13 cellular contexts compared by ENCODE assay signal in genomic region chr3:43353923-43354670, GRCh38.
DNase-seq lines count a peak whose midpoint lies in the region; ATAC-seq and TF ChIP-seq lines count a peak whose summit lies in the region.
"Had no signal": no experiment of that assay in that cellular context is flagged by ENCODE, and none has a peak within 500 bp of the region (broad histone marks: within the 10 kb centered on the region; RNA-seq: fewer than 3 reads in every experiment).

No MANE protein-coding gene starts in this region.

- no peak overlapping the region for H3K4me3 ChIP-seq in lower leg skin (ENCODE audit: low read depth, poor library complexity, severe bottlenecking)
- H3K4me3 ChIP-seq: BLaER1 had no signal

- H3K4me3 Mint-ChIP-seq in WTC11 (no peak overlapping the region), immature natural killer cell (no peak overlapping the region)
- H3K4me3 Mint-ChIP-seq: H9 had no signal

- H3K36me3 Mint-ChIP-seq in activated naive CD4-positive, alpha-beta T cell treated with anti-CD3 and anti-CD28 coated beads, Interleukin-2, amount 50 U/mL, for 72 hours = peaks cover 53 to 62% of the 10 kb centered on the region in 2 donors
- H3K36me3 Mint-ChIP-seq in WTC11 = peaks cover 21% of the 10 kb centered on the region; the same call in 1 of the 2 replicates
- H3K36me3 Mint-ChIP-seq in immature natural killer cell = peaks cover 50 to 67% (median 65%) of the 10 kb centered on the region in 3 donors

- peaks cover 54% of the 10 kb centered on the region for H3K27me3 Mint-ChIP-seq in WTC11 (ENCODE audit: low read depth)
- H3K27me3 Mint-ChIP-seq in immature natural killer cell (ENCODE audit: low read depth in 3 of 3) = peaks cover 0 to 13% (median 12%) of the 10 kb centered on the region in 3 donors

- DNase-seq in activated naive CD4-positive, alpha-beta T cell treated with anti-CD3 and anti-CD28 coated beads, Interleukin-2, amount 50 U/mL, for 72 hours (ENCODE audit: low spot score in 2 of 2) = no peak
- no peak for DNase-seq in activated naive CD4-positive, alpha-beta T cell treated with anti-CD3 and anti-CD28 coated beads, Interleukin-2, amount 50 U/mL, for 16 hours
- DNase-seq in WTC11 (ENCODE audit: low spot score) = no peak
- DNase-seq in immature natural killer cell = no peak
- peak; percentile 13 for DNase-seq in renal cortical epithelial cell (ENCODE audit: low read depth)
- no peak for DNase-seq in A172 (ENCODE audit: low spot score)
- DNase-seq in lower leg skin (ENCODE audit: low spot score in 2 of 2) = no peak
- DNase-seq: H9, NCI-H1930, NCI-H446 treated with DMSO at 0.1 percent for 48 hours, NCI-H748 treated with DMSO at 0.1 percent for 48 hours had no signal

- intact Hi-C loops in lower leg skin (cut with DNase I; ENCODE audit: low total_unique reads) = no loop called here

- 91 to 92% methylated on average over 4 of the region's 4 CpGs for WGBS in lower leg skin, 2 donors

- POLR2A ChIA-PET in WTC11 (lab: Charles Lee) = no interaction called here

- TF ChIP-seq CTCF in WTC11 (IDR thresholded peaks at IDR 0.05) (no peak), lower leg skin (IDR thresholded peaks at IDR 0.05) (no peak)

- peaks cover 41 to 55% of the 10 kb centered on the region in 2 donors for H3K9me3 Mint-ChIP-seq in activated naive CD4-positive, alpha-beta T cell treated with anti-CD3 and anti-CD28 coated beads, Interleukin-2, amount 50 U/mL, for 72 hours
- H3K9me3 Mint-ChIP-seq in WTC11 (peaks cover 32% of the 10 kb centered on the region), immature natural killer cell (peaks cover 20 to 55% (median 40%) of the 10 kb centered on the region in 6 donors)

- CTCF ChIA-PET in WTC11 (lab: Charles Lee) = interaction anchor here (1.3 kb wide), 1 partner anchor 149 kb away, joined by 3 read pairs; no protein-coding TSS in a partner anchor

- no peak for ATAC-seq in activated naive CD4-positive, alpha-beta T cell treated with anti-CD3 and anti-CD28 coated beads, Interleukin-2, amount 50 U/mL, for 72 hours
- ATAC-seq in WTC11 = no peak
- ATAC-seq in GM19351 (IDR thresholded peaks at IDR 0.05; ENCODE audit: unreplicated experiment) = no peak

- peak overlapping the region; percentile 13 to 44 for H3K27ac Mint-ChIP-seq in activated naive CD4-positive, alpha-beta T cell treated with anti-CD3 and anti-CD28 coated beads, Interleukin-2, amount 50 U/mL, for 72 hours
- no peak overlapping the region for H3K27ac Mint-ChIP-seq in WTC11
- peak overlapping the region in 4 of 6 donors; percentile 7 to 69 (median 35) for H3K27ac Mint-ChIP-seq in immature natural killer cell
- H3K27ac Mint-ChIP-seq: H9 had no signal

- no peak for TF ChIP-seq POLR2A in lower leg skin (IDR thresholded peaks at IDR 0.05)

- H3K4me1 Mint-ChIP-seq in WTC11 = no peaks in the 10 kb centered on the region
- peaks cover 48 to 67% of the 10 kb centered on the region in 2 donors for H3K4me1 Mint-ChIP-seq in immature natural killer cell
- H3K4me1 Mint-ChIP-seq: H9 had no signal

TF ChIP-seq in WTC11, 78 proteins besides CTCF, POLR2A, EP300 and RAD21:
- no peak for TF ChIP-seq ETV6 (CRISPR knock-in tag; IDR thresholded peaks at IDR 0.05)
- no peak for TF ChIP-seq NR1H2 (CRISPR knock-in tag; IDR thresholded peaks at IDR 0.05)
- TF ChIP-seq ATF3 (CRISPR knock-in tag; conservative IDR thresholded peaks at IDR 0.05) = no peak
- TF ChIP-seq, protein P1, sequence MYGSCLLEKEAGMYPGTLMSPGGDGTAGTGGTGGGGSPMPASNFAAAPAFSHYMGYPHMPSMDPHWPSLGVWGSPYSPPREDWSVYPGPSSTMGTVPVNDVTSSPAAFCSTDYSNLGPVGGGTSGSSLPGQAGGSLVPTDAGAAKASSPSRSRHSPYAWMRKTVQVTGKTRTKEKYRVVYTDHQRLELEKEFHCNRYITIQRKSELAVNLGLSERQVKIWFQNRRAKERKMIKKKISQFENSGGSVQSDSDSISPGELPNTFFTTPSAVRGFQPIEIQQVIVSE (CRISPR knock-in tag; IDR thresholded peaks at IDR 0.05; ENCODE audit: borderline replicate concordance) = no peak
- TF ChIP-seq, protein P2, sequence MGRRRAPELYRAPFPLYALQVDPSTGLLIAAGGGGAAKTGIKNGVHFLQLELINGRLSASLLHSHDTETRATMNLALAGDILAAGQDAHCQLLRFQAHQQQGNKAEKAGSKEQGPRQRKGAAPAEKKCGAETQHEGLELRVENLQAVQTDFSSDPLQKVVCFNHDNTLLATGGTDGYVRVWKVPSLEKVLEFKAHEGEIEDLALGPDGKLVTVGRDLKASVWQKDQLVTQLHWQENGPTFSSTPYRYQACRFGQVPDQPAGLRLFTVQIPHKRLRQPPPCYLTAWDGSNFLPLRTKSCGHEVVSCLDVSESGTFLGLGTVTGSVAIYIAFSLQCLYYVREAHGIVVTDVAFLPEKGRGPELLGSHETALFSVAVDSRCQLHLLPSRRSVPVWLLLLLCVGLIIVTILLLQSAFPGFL (CRISPR knock-in tag; IDR thresholded peaks at IDR 0.05; ENCODE audit: borderline replicate concordance) = no peak
- 0 out of 2 replicates have a peak, but pooled peaks have one; percentile 17 for TF ChIP-seq GABPB1 (CRISPR knock-in tag; IDR thresholded peaks at IDR 0.05)
